Comparison of ENCODE assay signal across 1 cellular context in genomic region chr16:57486858-57487834, GRCh38.
TF ChIP-seq lines count a peak whose summit lies in the region.

No MANE protein-coding gene starts in this region.

TF ChIP-seq in endothelial cell of umbilical vein, 7 proteins besides CTCF, POLR2A, EP300 and RAD21:
- TF ChIP-seq FOS (IDR thresholded peaks at IDR 0.05; ENCODE audit: borderline replicate concordance, insufficient read depth, low read length) (no peak), EZH2 (IDR thresholded peaks at IDR 0.05; ENCODE audit: borderline replicate concordance, low read depth, low read length, severe bottlenecking) (no peak), GATA2 (IDR thresholded peaks at IDR 0.05; ENCODE audit: insufficient read depth, insufficient read length, low read depth, low read length) (no peak)
